34 cellular contexts compared by ENCODE assay signal in genomic region chr5:80816590-80816989, GRCh38.
"Had no signal": no experiment of that assay in that cellular context is flagged by ENCODE, and none has a peak within 500 bp of the region (broad histone marks: within the 10 kb centered on the region; RNA-seq: fewer than 3 reads in every experiment).

No MANE protein-coding gene starts in this region.

- H3K4me3 ChIP-seq: MG63 had no signal

- DNase-seq: Karpas-422, Kasumi-1, MG63, MM.1S, MV-4-11, NCI-H1048, NCI-H1092, NCI-H1092 treated with DMSO at 0.1 percent for 48 hours, NCI-H1105, NCI-H1105 treated with DMSO at 0.1 percent for 48 hours, NCI-H1417, NCI-H1417 treated with DMSO at 0.1 percent for 48 hours, NCI-H1436, NCI-H1436 treated with DMSO at 0.1 percent for 48 hours, NCI-H146, NCI-H1694, NCI-H1694 treated with DMSO at 0.1 percent for 48 hours, NCI-H187, NCI-H187 treated with DMSO at 0.1 percent for 48 hours, NCI-H1930, NCI-H2029, NCI-H2029 treated with DMSO at 0.1 percent for 48 hours, NCI-H2081, NCI-H2081 treated with DMSO at 0.1 percent for 48 hours, NCI-H2107, NCI-H2171, NCI-H2171 treated with DMSO at 0.1 percent for 48 hours, NCI-H2227 treated with DMSO at 0.1 percent for 48 hours, NCI-H226, NCI-H345, NCI-H446, NCI-H446 treated with DMSO at 0.1 percent for 48 hours, NCI-H510A, NCI-H510A treated with DMSO at 0.1 percent for 48 hours had no signal

- H3K27me3 ChIP-seq: MG63 had no signal

- H3K9me3 ChIP-seq: MG63 had no signal

- H3K36me3 ChIP-seq: MG63 had no signal
